11 cellular contexts compared by ENCODE assay signal in the genomic region with DNA sequence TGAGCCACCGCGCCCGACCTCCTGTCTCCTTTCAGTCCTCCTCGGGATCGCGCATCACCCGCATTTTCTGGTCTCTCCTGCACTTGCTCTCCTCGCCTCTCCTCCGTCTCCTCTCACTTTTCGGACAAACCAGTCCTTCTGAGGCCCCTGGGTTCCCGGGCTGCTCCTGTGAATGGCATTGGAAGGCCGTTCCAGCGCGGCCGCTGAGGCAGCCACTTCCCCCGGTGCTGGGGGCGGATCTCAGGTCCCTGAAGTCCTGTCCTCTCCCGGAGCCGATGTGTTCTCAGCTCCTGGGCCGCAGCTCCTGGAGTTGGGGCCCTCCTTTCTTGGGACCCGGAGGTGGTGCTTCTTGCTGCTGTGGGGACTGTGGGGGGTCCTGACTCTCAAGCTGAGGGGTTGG. TPM values are rescaled to one million over a fixed set of nuclear protein-coding genes. Genes with fewer than 3 reads are reported as not detected.
A peak's percentile ranks its signal among the peaks of the same experiment; 100 is the strongest.
DNase-seq lines count a peak whose midpoint lies in the region; ATAC-seq and TF ChIP-seq lines count a peak whose summit lies in the region.
"Had no signal": no experiment of that assay in that cellular context is flagged by ENCODE, and none has a peak within 500 bp of the region (broad histone marks: within the 10 kb centered on the region; RNA-seq: fewer than 3 reads in every experiment).

No MANE protein-coding gene starts in this region.

- no peak for DNase-seq in CD14-positive monocyte (ENCODE audit: low spot score)
- peak; percentile 30 for DNase-seq in HK-2 (ENCODE audit: unreplicated experiment)
- peak; percentile 34 for DNase-seq in cerebellar cortex (ENCODE audit: low spot score)
- DNase-seq in mucosa of descending colon, result peak in 2 of 3 donors; percentile 12 to 62
- no peak for DNase-seq in NCI-H510A treated with DMSO at 0.1 percent for 48 hours (lab: John Stamatoyannopoulos, UW)
- no peak for DNase-seq in ovary
- no peak for DNase-seq in AG08395 (ENCODE audit: low spot score)
- DNase-seq: activated CD8-positive, alpha-beta memory T cell treated with anti-CD3 and anti-CD28 coated beads for 24 hours; Kasumi-1 had no signal

- intact Hi-C loops in CD14-positive monocyte (cut with micrococcal nuclease) (loop anchor here (5.0 to 10.0 kb wide), 2 partner anchors 44 to 46 kb away; a partner anchor contains a TSS), mucosa of descending colon (cut with DNase I, micrococcal nuclease) (loop anchor here in 1 of 2 donors (10.0 kb wide), 1 partner anchor 96 kb away; a partner anchor contains a TSS), ovary (cut with DNase I) (no loop called here)

- H3K4me1 ChIP-seq in mucosa of descending colon (ENCODE audit: low read depth), result peaks cover 12% of the 10 kb centered on the region
- H3K4me1 ChIP-seq in ovary (ENCODE audit: insufficient read depth), result no peaks in the 10 kb centered on the region

- H3K9me3 Mint-ChIP-seq in CD14-positive monocyte, result peaks cover 0 to 2% (median 0%) of the 10 kb centered on the region in 7 donors

- no peak overlapping the region for H3K4me3 ChIP-seq in mucosa of descending colon
- no peak overlapping the region for H3K4me3 ChIP-seq in ovary

- TF ChIP-seq CTCF in CD14-positive monocyte (IDR thresholded peaks at IDR 0.05) (no peak), mucosa of descending colon (IDR thresholded peaks at IDR 0.05) (no peak), ovary (IDR thresholded peaks at IDR 0.05) (no peak)

- WGBS in ovary, 3 donors, result 3 to 12% (median 9%) methylated on average over 21 of the region's 21 CpGs

- no peak for ATAC-seq in mucosa of descending colon
- ATAC-seq in GM19397 (IDR thresholded peaks at IDR 0.05; ENCODE audit: unreplicated experiment), result no peak

- H3K9me3 ChIP-seq in mucosa of descending colon (no peaks in the 10 kb centered on the region), ovary (no peaks in the 10 kb centered on the region)

- TF ChIP-seq POLR2A in ovary (IDR thresholded peaks at IDR 0.05), result no peak

- no peak overlapping the region for H3K27ac ChIP-seq in ovary

- H3K4me3 Mint-ChIP-seq in CD14-positive monocyte, result peak overlapping the region; percentile 85 to 96

- H3K27me3 ChIP-seq in ovary, result no peaks in the 10 kb centered on the region

- H3K36me3 Mint-ChIP-seq in CD14-positive monocyte, result peaks cover 4 to 6% of the 10 kb centered on the region in 2 donors

- H3K27me3 Mint-ChIP-seq in CD14-positive monocyte (ENCODE audit: low read depth in 3 of 3), result peaks cover 0 to 2% (median 0%) of the 10 kb centered on the region in 3 donors

- no peak for TF ChIP-seq EP300 in ovary (IDR thresholded peaks at IDR 0.05)

- H3K36me3 ChIP-seq in mucosa of descending colon (ENCODE audit: low read depth) (no peaks in the 10 kb centered on the region), ovary (no peaks in the 10 kb centered on the region)

- peak overlapping the region in 4 of 7 donors; percentile 35 to 80 (median 62) for H3K27ac Mint-ChIP-seq in CD14-positive monocyte

- H3K4me1 Mint-ChIP-seq in CD14-positive monocyte, result peaks cover 71% of the 10 kb centered on the region

RNA-seq across cellular contexts. Expression of a gene that starts 0.8 kb away (rescaled TPM):
- polyA plus RNA-seq in CD14-positive monocyte (10 to 100 TPM in 1 of 2 donors, 1 to 10 TPM in 1; 8.1 to 11.4 TPM), ovary (10 to 100 TPM in 1 of 2 donors, under 1 TPM in 1; 0.48 to 10.6 TPM)
- total RNA-seq in mucosa of descending colon (1 to 10 TPM; 1.3 to 4.1 (median 2.9) TPM), ovary (1 to 10 TPM in 4 of 7 donors, under 1 TPM in 3; 0.57 to 1.7 (median 1.3) TPM)

RNA-seq across cellular contexts. Expression of a gene that starts 30.0 kb away (rescaled TPM):
- not detected for polyA plus RNA-seq in CD14-positive monocyte
- not detected for total RNA-seq in mucosa of descending colon
- not detected for total RNA-seq in ovary
- polyA plus RNA-seq in ovary, result not detected
- polyA plus RNA-seq: thymus had no signal

RNA-seq across cellular contexts. Expression of a gene that starts 43.1 kb away (rescaled TPM):
- 10 to 100 TPM; 64.1 to 67.8 TPM for polyA plus RNA-seq in CD14-positive monocyte
- total RNA-seq in mucosa of descending colon, result 100 to 1,000 TPM; 239 to 309 (median 295) TPM
- total RNA-seq in ovary, result 100 to 1,000 TPM; 212 to 404 (median 362) TPM
- polyA plus RNA-seq in ovary, result 100 to 1,000 TPM; 219 to 278 TPM

RNA-seq across cellular contexts. Expression of a gene that starts 47.7 kb away (rescaled TPM):
- polyA plus RNA-seq in CD14-positive monocyte, result not detected
- 1 to 10 TPM in 2 of 3 donors, under 1 TPM in 1; 0.55 to 4.5 (median 1.2) TPM for total RNA-seq in mucosa of descending colon
- total RNA-seq in ovary, result 1 to 10 TPM in 6 of 7 donors, under 1 TPM in 1; 0.93 to 3.7 (median 2.3) TPM
- polyA plus RNA-seq in ovary, result 1 to 10 TPM; 3.0 to 9.3 TPM

RNA-seq across cellular contexts. Expression of a gene that starts 48.7 kb away (rescaled TPM):
- polyA plus RNA-seq in CD14-positive monocyte, result 10 to 100 TPM in 1 of 2 donors, 1 to 10 TPM in 1; 7.7 to 10.3 TPM
- total RNA-seq in mucosa of descending colon, result 10 to 100 TPM; 15.8 to 27.8 (median 18.3) TPM
- total RNA-seq in ovary, result 10 to 100 TPM; 23.6 to 32.4 (median 27.5) TPM
- polyA plus RNA-seq in ovary, result 10 to 100 TPM in 1 of 2 donors, 1 to 10 TPM in 1; 8.2 to 46.0 TPM

Comparison
In these comparisons a context has a peak if more than half of its experiments do, and no peak if none do; other contexts are left out.
1. DNase-seq: peak in HK-2 (single experiment), cerebellar cortex (single experiment) and mucosa of descending colon (2 of 3); none in CD14-positive monocyte (single experiment), NCI-H510A treated with DMSO at 0.1 percent for 48 hours (single experiment), ovary (0 of 5) and AG08395 (single experiment).
2. intact Hi-C loops: an anchor here in CD14-positive monocyte (5.0 to 10.0 kb wide); none called in ovary.